14 cellular contexts compared by ENCODE assay signal in genomic region chr21:46055863-46056281, GRCh38. TPM values are rescaled to one million over a fixed set of nuclear protein-coding genes. Genes with fewer than 3 reads are reported as not detected.
DNase-seq lines count a peak whose midpoint lies in the region; ATAC-seq and TF ChIP-seq lines count a peak whose summit lies in the region.
"Had no signal": no experiment of that assay in that cellular context is flagged by ENCODE, and none has a peak within 500 bp of the region (broad histone marks: within the 10 kb centered on the region; RNA-seq: fewer than 3 reads in every experiment).

No MANE protein-coding gene starts in this region.

- H3K4me3 ChIP-seq in heart right ventricle (peak overlapping the region in 2 of 10 donors; percentile 7 to 11), ovary (no peak overlapping the region), aorta (ENCODE audit: low read length in 2 of 2) (no peak overlapping the region)
- H3K4me3 ChIP-seq: K562 had no signal

- H3K27me3 ChIP-seq in heart right ventricle (peaks cover 0 to 20% (median 0%) of the 10 kb centered on the region in 7 donors), ovary (no peaks in the 10 kb centered on the region), aorta (ENCODE audit: control insufficient read depth in 1 of 2, insufficient read depth in 2 of 2, low read length in 1 of 2) (no peaks in the 10 kb centered on the region)

- peaks cover 56% of the 10 kb centered on the region for H3K4me1 Mint-ChIP-seq in activated naive CD8-positive, alpha-beta T cell (ENCODE audit: low read depth)
- peaks cover 57% of the 10 kb centered on the region for H3K4me1 Mint-ChIP-seq in activated naive CD8-positive, alpha-beta T cell treated with anti-CD3 and anti-CD28 coated beads for 36 hours

- peaks cover 0 to 40% (median 28%) of the 10 kb centered on the region in 9 donors for H3K4me1 ChIP-seq in heart right ventricle
- peaks cover 27% of the 10 kb centered on the region for H3K4me1 ChIP-seq in ovary (ENCODE audit: insufficient read depth)
- peaks cover 0 to 2% of the 10 kb centered on the region in 2 donors for H3K4me1 ChIP-seq in aorta (ENCODE audit: control insufficient read depth in 1 of 2, insufficient read depth in 2 of 2, low read length in 2 of 2)

- no peak for DNase-seq in activated naive CD8-positive, alpha-beta T cell treated with anti-CD3 and anti-CD28 coated beads for 36 hours
- DNase-seq in heart right ventricle (no peak), ovary (peak; percentile 61 to 82 (median 71)), aorta (peak; percentile 75 to 89), hepatic stellate cell (ENCODE audit: low spot score) (no peak), 8988T (no peak), HuH-7 (ENCODE audit: low spot score) (no peak)
- DNase-seq: ACHN; dermis blood vessel endothelial cell; hippocampal formation; naive thymus-derived CD4-positive, alpha-beta T cell had no signal

- ATAC-seq in heart right ventricle (peak in 1 of 8 donors; percentile 5), aorta (ENCODE audit: low FRiP score) (peak; percentile 48)
- ATAC-seq: K562; naive thymus-derived CD4-positive, alpha-beta T cell had no signal

- H3K36me3 ChIP-seq in heart right ventricle (no peaks in the 10 kb centered on the region), ovary (no peaks in the 10 kb centered on the region), aorta (ENCODE audit: control insufficient read depth in 1 of 2, insufficient read depth in 2 of 2, low read length in 1 of 2) (no peaks in the 10 kb centered on the region)

- H3K36me3 Mint-ChIP-seq in activated naive CD8-positive, alpha-beta T cell, result no peaks in the 10 kb centered on the region
- peaks cover 5% of the 10 kb centered on the region for H3K36me3 Mint-ChIP-seq in activated naive CD8-positive, alpha-beta T cell treated with anti-CD3 and anti-CD28 coated beads for 36 hours
- H3K36me3 Mint-ChIP-seq: naive thymus-derived CD4-positive, alpha-beta T cell had no signal

- no peaks in the 10 kb centered on the region for H3K9me3 ChIP-seq in heart right ventricle
- no peaks in the 10 kb centered on the region for H3K9me3 ChIP-seq in ovary
- no peaks in the 10 kb centered on the region for H3K9me3 ChIP-seq in aorta (ENCODE audit: control insufficient read depth, low read length)

- 81 to 87% methylated on average over 22 to 23 of the region's 23 CpGs for WGBS in heart right ventricle, 2 donors
- 41 to 55% (median 50%) methylated on average over 17 to 23 of the region's 23 CpGs for WGBS in ovary, 3 donors
- WGBS in aorta, 2 donors, result 10 to 45% methylated on average over 11 to 23 of the region's 23 CpGs

- peak overlapping the region; percentile 70 for H3K27ac Mint-ChIP-seq in activated naive CD8-positive, alpha-beta T cell
- no peak overlapping the region for H3K27ac Mint-ChIP-seq in activated naive CD8-positive, alpha-beta T cell treated with anti-CD3 and anti-CD28 coated beads for 36 hours
- H3K27ac Mint-ChIP-seq: WTC11 had no signal

- no peak for TF ChIP-seq POLR2A in ovary (IDR thresholded peaks at IDR 0.05)

- no peak for TF ChIP-seq EP300 in ovary (IDR thresholded peaks at IDR 0.05)

- no peaks in the 10 kb centered on the region for H3K27me3 Mint-ChIP-seq in activated naive CD8-positive, alpha-beta T cell
- peaks cover 7% of the 10 kb centered on the region for H3K27me3 Mint-ChIP-seq in activated naive CD8-positive, alpha-beta T cell treated with anti-CD3 and anti-CD28 coated beads for 36 hours

- H3K27ac ChIP-seq in heart right ventricle (peak overlapping the region in 9 of 10 donors; percentile 77 to 95 (median 89)), ovary (peak overlapping the region; percentile 92 to 98), aorta (ENCODE audit: low read depth in 1 of 2, low read length in 2 of 2) (peak overlapping the region; percentile 74 to 83)

- H3K4me3 Mint-ChIP-seq in activated naive CD8-positive, alpha-beta T cell, result peak overlapping the region; percentile 14
- no peak overlapping the region for H3K4me3 Mint-ChIP-seq in activated naive CD8-positive, alpha-beta T cell treated with anti-CD3 and anti-CD28 coated beads for 36 hours
- H3K4me3 Mint-ChIP-seq: WTC11 had no signal

- intact Hi-C loops in heart right ventricle (cut with DNase I) (loop anchor here in 1 of 10 donors (5.0 kb wide), 1 partner anchor 74 kb away; the partner anchor contains the start of gene COL6A1), ovary (cut with DNase I) (loop anchor here in 2 of 4 donors (5.0 to 10.0 kb wide), 2 partner anchors 41 to 81 kb away; partner anchors contain the start of gene COL6A2 (in 2 of the 2)), aorta (cut with DNase I) (loop anchor here in 1 of 2 donors (2.0 kb wide), 2 partner anchors 43 to 75 kb away; partner anchors contain the start of genes COL6A1 and COL6A2)

- H3K9me3 Mint-ChIP-seq in activated naive CD8-positive, alpha-beta T cell (ENCODE audit: low read depth), result no peaks in the 10 kb centered on the region
- H3K9me3 Mint-ChIP-seq in activated naive CD8-positive, alpha-beta T cell treated with anti-CD3 and anti-CD28 coated beads for 36 hours, result peaks cover 11% of the 10 kb centered on the region

- no peak for TF ChIP-seq CTCF in heart right ventricle (IDR thresholded peaks at IDR 0.05)
- no peak for TF ChIP-seq CTCF in ovary (IDR thresholded peaks at IDR 0.05)

RNA-seq across cellular contexts. Expression of gene COL6A2, which starts 42.0 kb away (rescaled TPM):
- 10 to 100 TPM; 16.0 to 16.5 TPM for total RNA-seq in activated naive CD8-positive, alpha-beta T cell treated with anti-CD3 and anti-CD28 coated beads for 36 hours
- total RNA-seq in heart right ventricle, result 100 to 1,000 TPM in 8 of 10 donors, 10 to 100 TPM in 2; 76.6 to 370 (median 119) TPM
- polyA plus RNA-seq in heart right ventricle, result 100 to 1,000 TPM; 301 to 363 TPM
- 1,000 to 10,000 TPM in 1 of 7 donors, 100 to 1,000 TPM in 6; 222 to 1,092 (median 831) TPM for total RNA-seq in ovary
- 100 to 1,000 TPM in 1 of 2 donors, 10 to 100 TPM in 1; 50.9 to 818 TPM for polyA plus RNA-seq in ovary
- total RNA-seq in aorta, result 1,000 to 10,000 TPM; 1,386 to 1,431 TPM
- polyA plus RNA-seq in aorta, result 1,000 to 10,000 TPM in 1 of 2 donors, 100 to 1,000 TPM in 1; 335 to 3,611 TPM

Comparison
In these comparisons a context has a peak if more than half of its experiments do, and no peak if none do; other contexts are left out.
1. DNase-seq: peak in ovary (5 of 5) and aorta (2 of 2); none in activated naive CD8-positive, alpha-beta T cell treated with anti-CD3 and anti-CD28 coated beads for 36 hours (single experiment), heart right ventricle (0 of 2), hepatic stellate cell (single experiment), 8988T (single experiment) and HuH-7 (single experiment).
2. RNA of gene COL6A2, which starts 42.0 kb away (total RNA-seq): 1,386 to 1,431 TPM in aorta, 222 to 1,092 TPM in ovary and 76.6 to 370 TPM in heart right ventricle; 16.0 to 16.5 TPM in activated naive CD8-positive, alpha-beta T cell treated with anti-CD3 and anti-CD28 coated beads for 36 hours; every median in the first group is over 4 times any median in the second.
3. Peak in every context shown above with its lines, with median percentiles within 50 percentile points of each other: H3K27ac ChIP-seq.